ENCODE assay signal across 19 cellular contexts in genomic region chr5:123802298-123802951, GRCh38.
"Had no signal": no experiment of that assay in that cellular context is flagged by ENCODE, and none has a peak within 500 bp of the region (broad histone marks: within the 10 kb centered on the region; RNA-seq: fewer than 3 reads in every experiment).

No MANE protein-coding gene starts in this region.

- H3K9me3 Mint-ChIP-seq: activated B cell treated with CpG ODN at 0.5 μM for 24 hours; activated CD4-positive, alpha-beta T cell treated with anti-CD3 and anti-CD28 coated beads, Interleukin-2, amount 10 ng/mL, durations not matched to agents 24 days and 14 days; activated naive CD8-positive, alpha-beta T cell treated with anti-CD3 and anti-CD28 coated beads for 36 hours; dendritic cell treated with granulocyte-macrophage colony-stimulating factor and Interleukin-4, amounts not matched to agents 40 ng/mL and 50 ng/mL, for 4 days; mesothelial cell of epicardium had no signal

- H3K27me3 Mint-ChIP-seq: activated B cell treated with CpG ODN at 0.5 μM for 24 hours; activated CD4-positive, alpha-beta T cell treated with anti-CD3 and anti-CD28 coated beads, Interleukin-2, amount 10 ng/mL, durations not matched to agents 24 days and 14 days; activated naive CD8-positive, alpha-beta T cell treated with anti-CD3 and anti-CD28 coated beads for 36 hours; dendritic cell treated with granulocyte-macrophage colony-stimulating factor and Interleukin-4, amounts not matched to agents 40 ng/mL and 50 ng/mL, for 4 days; T-helper 17 cell had no signal

- H3K4me3 Mint-ChIP-seq: activated B cell treated with CpG ODN at 0.5 μM for 24 hours; activated CD4-positive, alpha-beta T cell treated with anti-CD3 and anti-CD28 coated beads, Interleukin-2, amount 10 ng/mL, durations not matched to agents 24 days and 14 days; activated naive CD8-positive, alpha-beta T cell treated with anti-CD3 and anti-CD28 coated beads for 36 hours; activated T-cell treated with anti-CD3 and anti-CD28 coated beads, Interleukin-2, amount 50 U/mL, for 72 hours; dendritic cell treated with granulocyte-macrophage colony-stimulating factor and Interleukin-4, amounts not matched to agents 40 ng/mL and 50 ng/mL, for 4 days; immature natural killer cell; mesothelial cell of epicardium; T-helper 17 cell had no signal

- H3K27me3 ChIP-seq: breast epithelium, foreskin keratinocyte, ovary had no signal

- H3K27ac ChIP-seq: breast epithelium, foreskin keratinocyte, ovary had no signal

- H3K27ac Mint-ChIP-seq: activated B cell treated with CpG ODN at 0.5 μM for 24 hours; activated CD4-positive, alpha-beta T cell treated with anti-CD3 and anti-CD28 coated beads, Interleukin-2, amount 10 ng/mL, durations not matched to agents 24 days and 14 days; activated naive CD8-positive, alpha-beta T cell treated with anti-CD3 and anti-CD28 coated beads for 36 hours; activated T-cell treated with anti-CD3 and anti-CD28 coated beads, Interleukin-2, amount 50 U/mL, for 72 hours; dendritic cell treated with granulocyte-macrophage colony-stimulating factor and Interleukin-4, amounts not matched to agents 40 ng/mL and 50 ng/mL, for 4 days; immature natural killer cell; mesothelial cell of epicardium; T-helper 17 cell had no signal

- H3K36me3 ChIP-seq: breast epithelium, ovary had no signal

- H3K4me3 ChIP-seq: breast epithelium, ovary had no signal

- H3K36me3 Mint-ChIP-seq: activated naive CD8-positive, alpha-beta T cell treated with anti-CD3 and anti-CD28 coated beads for 36 hours; immature natural killer cell; mesothelial cell of epicardium had no signal

- H3K4me1 ChIP-seq: breast epithelium, foreskin keratinocyte had no signal

- ATAC-seq: activated T-cell treated with anti-CD3 and anti-CD28 coated beads, Interleukin-2, amount 50 U/mL, for 72 hours; foreskin keratinocyte; T-helper 17 cell had no signal

- DNase-seq: activated B cell treated with CpG ODN at 0.5 μM for 24 hours; activated CD4-positive, alpha-beta T cell treated with anti-CD3 and anti-CD28 coated beads, Interleukin-2, amount 10 ng/mL, durations not matched to agents 24 days and 14 days; activated CD8-positive, alpha-beta memory T cell treated with anti-CD3 and anti-CD28 coated beads, Interleukin-2, amount 50 U/mL, for 48 hours; activated gamma-delta T cell; activated naive CD8-positive, alpha-beta T cell treated with anti-CD3 and anti-CD28 coated beads for 36 hours; activated T-cell treated with anti-CD3 and anti-CD28 coated beads, Interleukin-2, amount 50 U/mL, for 72 hours; amygdala; cerebellar nuclear complex; effector memory CD4-positive, alpha-beta T cell; glutamatergic neuron; hypothalamus; immature natural killer cell; ovary; stimulated activated CD4-positive, alpha-beta T cell treated with anti-CD3 and anti-CD28 coated beads, Interleukin-1b, Interleukin-23, amount 100 ng/mL, for 48 hours; T-helper 17 cell had no signal

- H3K4me1 Mint-ChIP-seq: activated B cell treated with CpG ODN at 0.5 μM for 24 hours; activated CD4-positive, alpha-beta T cell treated with anti-CD3 and anti-CD28 coated beads, Interleukin-2, amount 10 ng/mL, durations not matched to agents 24 days and 14 days; activated naive CD8-positive, alpha-beta T cell treated with anti-CD3 and anti-CD28 coated beads for 36 hours; immature natural killer cell; T-helper 17 cell had no signal
